In genomic region chr2:181472990-181473389, GRCh38 we compare ENCODE assay signal across 21 cellular contexts. TPM values are rescaled to one million over a fixed set of nuclear protein-coding genes. Genes with fewer than 3 reads are reported as not detected.
DNase-seq lines count a peak whose midpoint lies in the region; ATAC-seq and TF ChIP-seq lines count a peak whose summit lies in the region.
"Had no signal": no experiment of that assay in that cellular context is flagged by ENCODE, and none has a peak within 500 bp of the region (broad histone marks: within the 10 kb centered on the region; RNA-seq: fewer than 3 reads in every experiment).

No MANE protein-coding gene starts in this region.

- H3K27me3 ChIP-seq in osteoblast (ENCODE audit: insufficient read depth, low read length): no peaks in the 10 kb centered on the region
- H3K27me3 ChIP-seq in Karpas-422 (ENCODE audit: low read length): no peaks in the 10 kb centered on the region
- H3K27me3 ChIP-seq: SJCRH30, suprapubic skin had no signal

- no peaks in the 10 kb centered on the region for H3K9me3 Mint-ChIP-seq in activated naive CD4-positive, alpha-beta T cell treated with anti-CD3 and anti-CD28 coated beads for 36 hours
- H3K9me3 Mint-ChIP-seq in IgD-negative memory B cell: peaks cover 0 to 1% (median 0%) of the 10 kb centered on the region in 3 donors
- H3K9me3 Mint-ChIP-seq in activated naive CD8-positive, alpha-beta T cell treated with anti-CD3 and anti-CD28 coated beads, Interleukin-2, amount 50 U/mL, for 24 hours: peaks cover 4% of the 10 kb centered on the region
- H3K9me3 Mint-ChIP-seq: GM23338 had no signal

- no peak for TF ChIP-seq CTCF in osteoblast (IDR thresholded peaks at IDR 0.05; ENCODE audit: extremely low read depth, low read depth, low read length)

- H2AFZ ChIP-seq in osteoblast (ENCODE audit: low read length) (peak overlapping the region; percentile 6), Karpas-422 (ENCODE audit: low read length) (no peak overlapping the region)
- H2AFZ ChIP-seq: GM23338, parathyroid adenoma had no signal

- H3K36me3 ChIP-seq in osteoblast (ENCODE audit: insufficient read depth, low read length) (no peaks in the 10 kb centered on the region), Karpas-422 (ENCODE audit: insufficient read depth, low read length) (peaks cover 93% of the 10 kb centered on the region)
- H3K36me3 ChIP-seq: suprapubic skin had no signal

- H4K20me1 ChIP-seq in osteoblast (ENCODE audit: insufficient read depth, low read length): no peaks in the 10 kb centered on the region
- peaks cover 58% of the 10 kb centered on the region for H4K20me1 ChIP-seq in Karpas-422 (ENCODE audit: insufficient read depth, low read depth, low read length)

- H3K4me3 Mint-ChIP-seq in activated naive CD4-positive, alpha-beta T cell treated with anti-CD3 and anti-CD28 coated beads for 36 hours: no peak overlapping the region
- peak overlapping the region in 2 of 4 donors; percentile 30 to 46 for H3K4me3 Mint-ChIP-seq in IgD-negative memory B cell
- H3K4me3 Mint-ChIP-seq in activated naive CD8-positive, alpha-beta T cell treated with anti-CD3 and anti-CD28 coated beads, Interleukin-2, amount 50 U/mL, for 24 hours: peak overlapping the region; percentile 1
- H3K4me3 Mint-ChIP-seq: GM23338 had no signal

- intact Hi-C loops in activated naive CD4-positive, alpha-beta T cell treated with anti-CD3 and anti-CD28 coated beads for 36 hours (cut with micrococcal nuclease): no loop called here

- H3K79me2 ChIP-seq in osteoblast (ENCODE audit: insufficient read depth, low read length): no peaks in the 10 kb centered on the region
- H3K79me2 ChIP-seq in Karpas-422 (ENCODE audit: low read length): peaks cover 96% of the 10 kb centered on the region
- H3K79me2 ChIP-seq: parathyroid adenoma had no signal

- CTCF ChIA-PET in activated naive CD4-positive, alpha-beta T cell treated with anti-CD3 and anti-CD28 coated beads for 36 hours (lab: Charles Lee): no interaction called here

- no peak overlapping the region for H3K9ac ChIP-seq in Karpas-422 (ENCODE audit: low read length)
- H3K9ac ChIP-seq: parathyroid adenoma had no signal

- peaks cover 48% of the 10 kb centered on the region for H3K36me3 Mint-ChIP-seq in activated naive CD4-positive, alpha-beta T cell treated with anti-CD3 and anti-CD28 coated beads for 36 hours (ENCODE audit: low read depth)
- peaks cover 23% of the 10 kb centered on the region for H3K36me3 Mint-ChIP-seq in IgD-negative memory B cell
- H3K36me3 Mint-ChIP-seq in activated naive CD8-positive, alpha-beta T cell treated with anti-CD3 and anti-CD28 coated beads, Interleukin-2, amount 50 U/mL, for 24 hours (ENCODE audit: low read depth): peaks cover 69% of the 10 kb centered on the region

- peak overlapping the region; percentile 37 for H3K27ac Mint-ChIP-seq in activated naive CD4-positive, alpha-beta T cell treated with anti-CD3 and anti-CD28 coated beads for 36 hours
- peak overlapping the region in 2 of 3 donors; percentile 74 to 84 for H3K27ac Mint-ChIP-seq in IgD-negative memory B cell
- H3K27ac Mint-ChIP-seq in activated naive CD8-positive, alpha-beta T cell treated with anti-CD3 and anti-CD28 coated beads, Interleukin-2, amount 50 U/mL, for 24 hours: peak overlapping the region; percentile 57
- H3K27ac Mint-ChIP-seq: GM23338 had no signal

- no peaks in the 10 kb centered on the region for H3K9me3 ChIP-seq in osteoblast (ENCODE audit: low read depth, low read length)
- no peaks in the 10 kb centered on the region for H3K9me3 ChIP-seq in Karpas-422 (ENCODE audit: low read length)
- H3K9me3 ChIP-seq: SJCRH30, suprapubic skin had no signal

- peak overlapping the region; percentile 50 for H3K4me2 ChIP-seq in osteoblast (ENCODE audit: insufficient read depth, low read length)
- H3K4me2 ChIP-seq in Karpas-422 (ENCODE audit: low read depth, low read length, poor library complexity, severe bottlenecking): no peak overlapping the region
- H3K4me2 ChIP-seq: GM23338 had no signal

- H3K4me3 ChIP-seq in osteoblast (ENCODE audit: insufficient read depth, low read length) (no peak overlapping the region), Karpas-422 (ENCODE audit: low read length) (no peak overlapping the region)
- H3K4me3 ChIP-seq: GM23338, SJCRH30, suprapubic skin had no signal

- H3K27me3 Mint-ChIP-seq in activated naive CD4-positive, alpha-beta T cell treated with anti-CD3 and anti-CD28 coated beads for 36 hours (ENCODE audit: low read depth): no peaks in the 10 kb centered on the region
- no peaks in the 10 kb centered on the region for H3K27me3 Mint-ChIP-seq in IgD-negative memory B cell
- H3K27me3 Mint-ChIP-seq in activated naive CD8-positive, alpha-beta T cell treated with anti-CD3 and anti-CD28 coated beads, Interleukin-2, amount 50 U/mL, for 24 hours: no peaks in the 10 kb centered on the region

- H3K27ac ChIP-seq in osteoblast (ENCODE audit: low read depth, low read length) (no peak overlapping the region), Karpas-422 (ENCODE audit: low read length) (no peak overlapping the region)
- H3K27ac ChIP-seq: epithelial cell of prostate, HL-60, parathyroid adenoma, SJCRH30, suprapubic skin had no signal

- H3K4me1 ChIP-seq in osteoblast (ENCODE audit: insufficient read depth, low read length) (no peaks in the 10 kb centered on the region), Karpas-422 (ENCODE audit: low read length) (peaks cover 9% of the 10 kb centered on the region; the same call in 1 of the 2 replicates)
- H3K4me1 ChIP-seq: parathyroid adenoma, suprapubic skin had no signal

- DNase-seq in activated naive CD4-positive, alpha-beta T cell treated with anti-CD3 and anti-CD28 coated beads for 36 hours: no peak
- DNase-seq in activated naive CD4-positive, alpha-beta T cell treated with Interleukin-2 at 50 U/mL for 16 hours: no peak
- DNase-seq in activated naive CD8-positive, alpha-beta T cell treated with anti-CD3 and anti-CD28 coated beads, Interleukin-2, amount 50 U/mL, for 24 hours: no peak
- DNase-seq in osteoblast (ENCODE audit: insufficient read length, low spot score, missing footprints): no peak
- no peak for DNase-seq in Karpas-422
- no peak for DNase-seq in NCI-H2227 treated with DMSO at 0.1 percent for 48 hours (lab: John Stamatoyannopoulos, UW)
- DNase-seq: GDM1; left ventricle myocardium superior; NCI-H1048; NCI-H2081 treated with DMSO at 0.1 percent for 48 hours; NCI-H69; OCI-M1; SJCRH30; stimulated activated CD4-positive, alpha-beta T cell treated with anti-CD3 and anti-CD28 coated beads, Interleukin-2, amount 100 ng/mL, for 48 hours had no signal

- peaks cover 53% of the 10 kb centered on the region for H3K4me1 Mint-ChIP-seq in activated naive CD4-positive, alpha-beta T cell treated with anti-CD3 and anti-CD28 coated beads for 36 hours (ENCODE audit: low read depth)
- H3K4me1 Mint-ChIP-seq in IgD-negative memory B cell: peaks cover 31 to 48% (median 31%) of the 10 kb centered on the region in 3 donors
- peaks cover 61% of the 10 kb centered on the region for H3K4me1 Mint-ChIP-seq in activated naive CD8-positive, alpha-beta T cell treated with anti-CD3 and anti-CD28 coated beads, Interleukin-2, amount 50 U/mL, for 24 hours

- H3K9me2 ChIP-seq in Karpas-422 (replicated peaks; ENCODE audit: insufficient read depth, low read length): no peaks in the 10 kb centered on the region

- no peak for ATAC-seq in activated naive CD8-positive, alpha-beta T cell treated with anti-CD3 and anti-CD28 coated beads, Interleukin-2, amount 50 U/mL, for 24 hours
- ATAC-seq in HG02763 (IDR thresholded peaks at IDR 0.05; ENCODE audit: unreplicated experiment): no peak
- ATAC-seq: GM23338, left ventricle myocardium superior had no signal

RNA-seq across cellular contexts. Expression of gene ITGA4, which starts 15.8 kb away (rescaled TPM):
- 10 to 100 TPM; 26.6 to 27.8 TPM for total RNA-seq in activated naive CD4-positive, alpha-beta T cell treated with anti-CD3 and anti-CD28 coated beads for 36 hours
- polyA plus RNA-seq in IgD-negative memory B cell: 129 TPM
- total RNA-seq in osteoblast: 5.3 and 9.0 TPM in 2 replicates
- total RNA-seq in Karpas-422 (2014; rRNA removed; shearing (Covaris generic); ENCODE audit: low replicate concordance): 176 and 244 TPM in 2 replicates
